ENCODE assay signal across 8 cellular contexts in genomic region chr2:183124957-183125255, GRCh38. TPM values are rescaled to one million over a fixed set of nuclear protein-coding genes. Genes with fewer than 3 reads are reported as not detected.
DNase-seq lines count a peak whose midpoint lies in the region; ATAC-seq, FAIRE-seq and TF ChIP-seq lines count a peak whose summit lies in the region.

No MANE protein-coding gene starts in this region.

- DNase-seq in T-helper 1 cell (no peak), keratinocyte (ENCODE audit: low read depth, low spot score) (no peak), islet precursor cell (no peak), NCI-H446 treated with DMSO at 0.1 percent for 48 hours (lab: John Stamatoyannopoulos, UW) (no peak)

- peak overlapping the region; percentile 97 for H2AFZ ChIP-seq in keratinocyte (ENCODE audit: control insufficient read depth, low read length)

- H3K27me3 ChIP-seq in keratinocyte (ENCODE audit: control insufficient read depth, extremely low read depth, insufficient read depth, low read length) (no peaks in the 10 kb centered on the region), subcutaneous abdominal adipose tissue (ENCODE audit: control insufficient read depth in 5 of 5, insufficient read depth in 4 of 5, low read length in 5 of 5) (no peaks in the 10 kb centered on the region)

- no peak for ATAC-seq in GM21825 (IDR thresholded peaks at IDR 0.05; ENCODE audit: unreplicated experiment)

- H3K36me3 ChIP-seq in keratinocyte (ENCODE audit: control insufficient read depth in 2 of 2, extremely low read depth in 1 of 2, insufficient read depth in 2 of 2, low read length in 2 of 2) (peaks cover 0 to 4% of the 10 kb centered on the region in 2 experiments), subcutaneous abdominal adipose tissue (ENCODE audit: control insufficient read depth in 5 of 5, insufficient read depth in 5 of 5, low read length in 5 of 5) (peaks cover 0 to 6% (median 3%) of the 10 kb centered on the region in 5 donors)

- no peaks in the 10 kb centered on the region for H3K9me3 Mint-ChIP-seq in T-helper 1 cell treated with Interleukin-12 subunit alpha and Interleukin-12 subunit beta and Interleukin-4 antibody, amounts not matched to agents 30 μg/mL and 1 μg/mL, for 36 hours
- no peaks in the 10 kb centered on the region for H3K9me3 Mint-ChIP-seq in activated naive CD8-positive, alpha-beta T cell (ENCODE audit: low read depth)

- no peaks in the 10 kb centered on the region for H4K20me1 ChIP-seq in keratinocyte (ENCODE audit: control insufficient read depth, extremely low read depth, insufficient read depth, low read length)

- peaks cover 5% of the 10 kb centered on the region for H3K36me3 Mint-ChIP-seq in T-helper 1 cell treated with Interleukin-12 subunit alpha and Interleukin-12 subunit beta and Interleukin-4 antibody, amounts not matched to agents 30 μg/mL and 1 μg/mL, for 36 hours (ENCODE audit: low read depth)
- peaks cover 6% of the 10 kb centered on the region for H3K36me3 Mint-ChIP-seq in activated naive CD8-positive, alpha-beta T cell

- peak overlapping the region; percentile 60 to 95 (median 89) for H3K4me3 ChIP-seq in keratinocyte (ENCODE audit: control insufficient read depth in 2 of 3, extremely low read depth in 1 of 3, insufficient read depth in 2 of 3, low read depth in 1 of 3, low read length in 3 of 3)
- peak overlapping the region; percentile 79 to 99 (median 92) for H3K4me3 ChIP-seq in subcutaneous abdominal adipose tissue (ENCODE audit: low read depth in 1 of 5, low read length in 5 of 5)

- H3K4me3 Mint-ChIP-seq in T-helper 1 cell treated with Interleukin-12 subunit alpha and Interleukin-12 subunit beta and Interleukin-4 antibody, amounts not matched to agents 30 μg/mL and 1 μg/mL, for 36 hours: peak overlapping the region; percentile 95
- H3K4me3 Mint-ChIP-seq in activated naive CD8-positive, alpha-beta T cell: peak overlapping the region; percentile 97

- dilution Hi-C loops in keratinocyte (cut with MboI; ENCODE audit: extremely low pct_ligation_motif_present, low sequenced_read_pairs): no loop called here

- H3K9me3 ChIP-seq in keratinocyte (ENCODE audit: control insufficient read depth, low read depth, low read length) (no peaks in the 10 kb centered on the region), subcutaneous abdominal adipose tissue (ENCODE audit: control insufficient read depth in 5 of 5, low read length in 5 of 5) (no peaks in the 10 kb centered on the region)

- peaks cover 5% of the 10 kb centered on the region for H3K27me3 Mint-ChIP-seq in T-helper 1 cell treated with Interleukin-12 subunit alpha and Interleukin-12 subunit beta and Interleukin-4 antibody, amounts not matched to agents 30 μg/mL and 1 μg/mL, for 36 hours (ENCODE audit: low read depth)
- H3K27me3 Mint-ChIP-seq in activated naive CD8-positive, alpha-beta T cell: no peaks in the 10 kb centered on the region

- H3K9ac ChIP-seq in keratinocyte (ENCODE audit: control insufficient read depth, extremely low read depth, insufficient read depth, low read length) (peak overlapping the region; percentile 94), subcutaneous abdominal adipose tissue (ENCODE audit: low read length in 5 of 5) (peak overlapping the region; percentile 49 to 93 (median 88))

- peak overlapping the region; percentile 86 for H3K4me2 ChIP-seq in keratinocyte (ENCODE audit: control insufficient read depth, extremely low read depth, insufficient read depth, low read depth, low read length)

- no peak for TF ChIP-seq CTCF in keratinocyte (optimal IDR thresholded peaks at IDR 0.05 in 1 of 3, IDR thresholded peaks at IDR 0.05 in 1 of 3, conservative IDR thresholded peaks at IDR 0.05 in 1 of 3; ENCODE audit: extremely low read depth in 1 of 3, insufficient read depth in 2 of 3, low read length in 3 of 3)

- H3K4me1 Mint-ChIP-seq in T-helper 1 cell treated with Interleukin-12 subunit alpha and Interleukin-12 subunit beta and Interleukin-4 antibody, amounts not matched to agents 30 μg/mL and 1 μg/mL, for 36 hours (ENCODE audit: low read depth): peaks cover 20% of the 10 kb centered on the region
- H3K4me1 Mint-ChIP-seq in activated naive CD8-positive, alpha-beta T cell (ENCODE audit: low read depth): peaks cover 42% of the 10 kb centered on the region

- H3K27ac ChIP-seq in keratinocyte (ENCODE audit: control insufficient read depth, insufficient read depth, low read length) (peak overlapping the region; percentile 91), subcutaneous abdominal adipose tissue (ENCODE audit: low read depth, low read length) (peak overlapping the region; percentile 82)

- FAIRE-seq in keratinocyte (lab: Jason Lieb, UNC): no peak

- H3K4me1 ChIP-seq in keratinocyte (ENCODE audit: control insufficient read depth, extremely low read depth, insufficient read depth, low read length): peaks cover 10% of the 10 kb centered on the region
- peaks cover 0 to 23% (median 17%) of the 10 kb centered on the region in 5 donors for H3K4me1 ChIP-seq in subcutaneous abdominal adipose tissue (ENCODE audit: control insufficient read depth in 5 of 5, insufficient read depth in 5 of 5, low read length in 5 of 5)

- H3K9me1 ChIP-seq in keratinocyte (ENCODE audit: control insufficient read depth, extremely low read depth, insufficient read depth, low read length): no peaks in the 10 kb centered on the region

- H3K27ac Mint-ChIP-seq in T-helper 1 cell treated with Interleukin-12 subunit alpha and Interleukin-12 subunit beta and Interleukin-4 antibody, amounts not matched to agents 30 μg/mL and 1 μg/mL, for 36 hours: peak overlapping the region; percentile 98
- peak overlapping the region; percentile 99 for H3K27ac Mint-ChIP-seq in activated naive CD8-positive, alpha-beta T cell

- peaks cover 50% of the 10 kb centered on the region for H3K79me2 ChIP-seq in keratinocyte (ENCODE audit: control insufficient read depth, insufficient read depth, low read length)

RNA-seq across cellular contexts. Expression of gene NUP35, which starts 0.7 kb away (rescaled TPM):
- polyA plus RNA-seq in keratinocyte: 13.9 to 22.6 TPM (median 15.4 TPM) in 3 replicates
- polyA plus RNA-seq in keratinocyte (2011; ENCODE audit: low read depth): 4.4 TPM
- 8.5 and 23.3 TPM in 2 replicates for polyA plus RNA-seq in keratinocyte (2011; cell fraction: cytosol; rRNA removed)
- 13.3 and 15.2 TPM in 2 replicates for polyA plus RNA-seq in keratinocyte (2011; cell fraction: nucleus; rRNA removed)
- polyA plus RNA-seq in keratinocyte (2012; ENCODE audit: low replicate concordance): 9.1 and 15.7 TPM in 2 replicates
- 11.7 to 19.7 TPM (median 17.3 TPM) in 3 replicates for polyA minus RNA-seq in keratinocyte
- polyA minus RNA-seq in keratinocyte (2011; cell fraction: cytosol; rRNA and poly(A)+ RNA removed): 8.8 TPM
- 13.6 and 23.8 TPM in 2 replicates for polyA minus RNA-seq in keratinocyte (2011; cell fraction: nucleus; rRNA and poly(A)+ RNA removed)

RNA-seq across cellular contexts. Expression of gene DUSP19, which starts 46.4 kb away (rescaled TPM):
- polyA plus RNA-seq in keratinocyte: 0.39 to 1.1 TPM (median 0.73 TPM) in 3 replicates
- 0.74 TPM for polyA plus RNA-seq in keratinocyte (2011; ENCODE audit: low read depth)
- polyA plus RNA-seq in keratinocyte (2011; cell fraction: cytosol; rRNA removed): 0.29 and 0.83 TPM in 2 replicates
- polyA plus RNA-seq in keratinocyte (2011; cell fraction: nucleus; rRNA removed): 0.23 and 0.57 TPM in 2 replicates
- polyA plus RNA-seq in keratinocyte (2012; ENCODE audit: low replicate concordance): 0.22 and 0.41 TPM in 2 replicates
- 0.64 to 1.4 TPM (median 0.92 TPM) in 3 replicates for polyA minus RNA-seq in keratinocyte
- polyA minus RNA-seq in keratinocyte (2011; cell fraction: cytosol; rRNA and poly(A)+ RNA removed): 0.58 TPM
- polyA minus RNA-seq in keratinocyte (2011; cell fraction: nucleus; rRNA and poly(A)+ RNA removed): 0.53 and 0.54 TPM in 2 replicates
